ENCODE assay signal across 21 cellular contexts in the genomic region with DNA sequence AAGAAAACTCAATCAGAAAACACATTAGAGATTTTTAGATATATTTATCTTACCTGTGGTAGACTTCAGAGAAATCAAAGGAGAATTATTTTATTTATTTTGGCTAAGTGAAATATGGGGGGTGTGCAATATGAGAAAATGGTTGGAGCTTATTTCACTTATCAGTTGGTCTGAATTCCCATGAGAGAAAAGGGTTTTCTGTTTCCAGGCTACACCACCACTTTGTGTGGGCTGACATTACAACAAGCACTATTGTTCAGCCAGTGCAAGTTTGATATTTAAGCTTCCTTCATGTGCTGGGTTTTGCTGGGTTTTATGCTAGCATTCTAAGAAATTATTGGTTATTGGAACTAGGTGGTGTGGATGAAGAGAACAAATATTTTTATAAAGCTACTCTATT. TPM values are rescaled to one million over a fixed set of nuclear protein-coding genes. Genes with fewer than 3 reads are reported as not detected.
DNase-seq lines count a peak whose midpoint lies in the region; ATAC-seq and TF ChIP-seq lines count a peak whose summit lies in the region.
"Had no signal": no experiment of that assay in that cellular context is flagged by ENCODE, and none has a peak within 500 bp of the region (broad histone marks: within the 10 kb centered on the region; RNA-seq: fewer than 3 reads in every experiment).

No MANE protein-coding gene starts in this region.

- peaks cover 0 to 5% of the 10 kb centered on the region in 2 donors for H3K9me3 ChIP-seq in uterus
- H3K9me3 ChIP-seq in CD4-positive, alpha-beta memory T cell (ENCODE audit: control insufficient read depth in 1 of 2, low read length in 2 of 2): no peaks in the 10 kb centered on the region

- H3K27me3 Mint-ChIP-seq in activated naive CD8-positive, alpha-beta T cell: no peaks in the 10 kb centered on the region
- no peaks in the 10 kb centered on the region for H3K27me3 Mint-ChIP-seq in activated naive CD8-positive, alpha-beta T cell treated with anti-CD3 and anti-CD28 coated beads, Interleukin-2, amount 50 U/mL, for 24 hours
- no peaks in the 10 kb centered on the region for H3K27me3 Mint-ChIP-seq in neural crest cell (ENCODE audit: low read depth)
- no peaks in the 10 kb centered on the region for H3K27me3 Mint-ChIP-seq in CD4-positive, alpha-beta memory T cell
- H3K27me3 Mint-ChIP-seq: IgD-negative memory B cell had no signal

- H3K36me3 ChIP-seq in uterus: no peaks in the 10 kb centered on the region
- peaks cover 14% of the 10 kb centered on the region for H3K36me3 ChIP-seq in CD4-positive, alpha-beta memory T cell (ENCODE audit: insufficient read depth, low read length)

- CTCF ChIA-PET in CD4-positive, alpha-beta memory T cell (lab: Charles Lee; ENCODE audit: partially characterized antibody): interaction anchor here (4.5 kb wide), 1 partner anchor 10 kb away, joined by 35 read pairs; no protein-coding TSS in a partner anchor

- no peaks in the 10 kb centered on the region for H3K27me3 ChIP-seq in uterus
- no peaks in the 10 kb centered on the region for H3K27me3 ChIP-seq in CD4-positive, alpha-beta memory T cell (ENCODE audit: insufficient read depth, low read length)

- peaks cover 9% of the 10 kb centered on the region for H3K9me3 Mint-ChIP-seq in activated naive CD8-positive, alpha-beta T cell (ENCODE audit: low read depth)
- peaks cover 4% of the 10 kb centered on the region for H3K9me3 Mint-ChIP-seq in activated naive CD8-positive, alpha-beta T cell treated with anti-CD3 and anti-CD28 coated beads, Interleukin-2, amount 50 U/mL, for 24 hours
- H3K9me3 Mint-ChIP-seq in neural crest cell: peaks cover 15% of the 10 kb centered on the region
- H3K9me3 Mint-ChIP-seq in CD4-positive, alpha-beta memory T cell: peaks cover 0 to 16% (median 1%) of the 10 kb centered on the region in 8 donors

- intact Hi-C loops in uterus (cut with DNase I; ENCODE audit: low total_unique reads): no loop called here
- intact Hi-C loops in CD4-positive, alpha-beta memory T cell (cut with micrococcal nuclease): no loop called here

- peak overlapping the region; percentile 46 for H3K27ac Mint-ChIP-seq in activated naive CD8-positive, alpha-beta T cell
- no peak overlapping the region for H3K27ac Mint-ChIP-seq in activated naive CD8-positive, alpha-beta T cell treated with anti-CD3 and anti-CD28 coated beads, Interleukin-2, amount 50 U/mL, for 24 hours
- peak overlapping the region; percentile 54 for H3K27ac Mint-ChIP-seq in neural crest cell (ENCODE audit: unreplicated experiment)
- no peak overlapping the region for H3K27ac Mint-ChIP-seq in CD4-positive, alpha-beta memory T cell
- H3K27ac Mint-ChIP-seq: IgD-negative memory B cell had no signal

- no peak overlapping the region for H3K4me3 ChIP-seq in choroid plexus epithelial cell (ENCODE audit: low read depth, low read length)
- H3K4me3 ChIP-seq in uterus: no peak overlapping the region
- no peak overlapping the region for H3K4me3 ChIP-seq in CD4-positive, alpha-beta memory T cell (ENCODE audit: low read length in 2 of 2)

- no peak for TF ChIP-seq CTCF in choroid plexus epithelial cell (conservative IDR thresholded peaks at IDR 0.05; ENCODE audit: low read depth, low read length)
- TF ChIP-seq CTCF in neural crest cell (conservative IDR thresholded peaks at IDR 0.05): no peak
- no peak for TF ChIP-seq CTCF in uterus (IDR thresholded peaks at IDR 0.05)

- ATAC-seq in activated naive CD8-positive, alpha-beta T cell treated with anti-CD3 and anti-CD28 coated beads, Interleukin-2, amount 50 U/mL, for 24 hours: no peak
- ATAC-seq in GM19324 (IDR thresholded peaks at IDR 0.05; ENCODE audit: low FRiP score, unreplicated experiment) (no peak), HG02623 (IDR thresholded peaks at IDR 0.05; ENCODE audit: unreplicated experiment) (no peak)

- H3K4me1 Mint-ChIP-seq in activated naive CD8-positive, alpha-beta T cell (ENCODE audit: low read depth): peaks cover 33% of the 10 kb centered on the region
- peaks cover 17% of the 10 kb centered on the region for H3K4me1 Mint-ChIP-seq in activated naive CD8-positive, alpha-beta T cell treated with anti-CD3 and anti-CD28 coated beads, Interleukin-2, amount 50 U/mL, for 24 hours
- H3K4me1 Mint-ChIP-seq in neural crest cell: peaks cover 25% of the 10 kb centered on the region
- H3K4me1 Mint-ChIP-seq in CD4-positive, alpha-beta memory T cell: peaks cover 13 to 26% (median 24%) of the 10 kb centered on the region in 4 donors

- H3K36me3 Mint-ChIP-seq in activated naive CD8-positive, alpha-beta T cell: peaks cover 19% of the 10 kb centered on the region
- H3K36me3 Mint-ChIP-seq in activated naive CD8-positive, alpha-beta T cell treated with anti-CD3 and anti-CD28 coated beads, Interleukin-2, amount 50 U/mL, for 24 hours (ENCODE audit: low read depth): peaks cover 62% of the 10 kb centered on the region
- H3K36me3 Mint-ChIP-seq in neural crest cell (ENCODE audit: low read depth): peaks cover 49% of the 10 kb centered on the region
- peaks cover 59 to 77% of the 10 kb centered on the region in 2 donors for H3K36me3 Mint-ChIP-seq in CD4-positive, alpha-beta memory T cell

- H3K27ac ChIP-seq in uterus: no peak overlapping the region
- H3K27ac ChIP-seq in CD4-positive, alpha-beta memory T cell (ENCODE audit: low read depth, low read length): no peak overlapping the region
- H3K27ac ChIP-seq: C4-2B, RWPE1 had no signal

- no peak for TF ChIP-seq POLR2A in uterus (IDR thresholded peaks at IDR 0.05)

- H3K4me1 ChIP-seq in uterus: no peaks in the 10 kb centered on the region
- no peaks in the 10 kb centered on the region for H3K4me1 ChIP-seq in CD4-positive, alpha-beta memory T cell (ENCODE audit: insufficient read depth, low read length)

- DNase-seq in activated naive CD8-positive, alpha-beta T cell treated with anti-CD3 and anti-CD28 coated beads, Interleukin-2, amount 50 U/mL, for 24 hours: no peak
- DNase-seq in choroid plexus epithelial cell (ENCODE audit: low read depth) (peak; percentile 48), neural crest cell (ENCODE audit: low read depth, low spot score) (no peak), uterus (no peak)
- DNase-seq in CD4-positive, alpha-beta memory T cell: no peak
- DNase-seq: Calu3; HCEC 1CT; NCI-H1417; NCI-H2029; NCI-H510A; NK-92 treated with Interleukin-12 subunit alpha and Interleukin-12 subunit beta, amount 100 ng/mL, for 24 hours; OCI-M1 had no signal

- no peak overlapping the region for H3K4me3 Mint-ChIP-seq in activated naive CD8-positive, alpha-beta T cell
- no peak overlapping the region for H3K4me3 Mint-ChIP-seq in activated naive CD8-positive, alpha-beta T cell treated with anti-CD3 and anti-CD28 coated beads, Interleukin-2, amount 50 U/mL, for 24 hours
- peak overlapping the region; percentile 20 for H3K4me3 Mint-ChIP-seq in neural crest cell
- H3K4me3 Mint-ChIP-seq in CD4-positive, alpha-beta memory T cell: no peak overlapping the region
- H3K4me3 Mint-ChIP-seq: IgD-negative memory B cell had no signal

- POLR2A ChIA-PET in CD4-positive, alpha-beta memory T cell (lab: Charles Lee; ENCODE audit: partially characterized antibody): no interaction called here

RNA-seq across cellular contexts. Expression of a gene that starts 33.5 kb away (rescaled TPM):
- total RNA-seq in neural crest cell: 36.2 and 40.1 TPM in 2 replicates
- 10 to 100 TPM; 33.6 to 71.5 (median 38.0) TPM for total RNA-seq in uterus
- total RNA-seq in CD4-positive, alpha-beta memory T cell: 10 to 100 TPM; 37.1 to 37.4 TPM
- 10 to 100 TPM; 11.0 to 17.4 TPM for polyA plus RNA-seq in CD4-positive, alpha-beta memory T cell

RNA-seq across cellular contexts. Expression of a gene that starts 37.1 kb away (rescaled TPM):
- total RNA-seq in neural crest cell (0.16 and 0.54 TPM in 2 replicates), uterus (10 to 100 TPM in 1 of 4 donors, 1 to 10 TPM in 2, under 1 TPM in 1; 0.07 to 38.5 (median 1.2) TPM)
- total RNA-seq in CD4-positive, alpha-beta memory T cell: 1 to 10 TPM in 1 of 2 experiments, under 1 TPM in 1; 0.91 to 1.9 TPM
- 1 to 10 TPM in 1 of 2 donors, under 1 TPM in 1; 0.47 to 1.1 TPM for polyA plus RNA-seq in CD4-positive, alpha-beta memory T cell
- total RNA-seq: A172, HT-29, LHCN-M2 had no signal

Comparison
In these comparisons a context has a peak if more than half of its experiments do, and no peak if none do; other contexts are left out.
1. H3K27ac Mint-ChIP-seq: peak in activated naive CD8-positive, alpha-beta T cell (single experiment) and neural crest cell (single experiment); none in activated naive CD8-positive, alpha-beta T cell treated with anti-CD3 and anti-CD28 coated beads, Interleukin-2, amount 50 U/mL, for 24 hours (single experiment) and CD4-positive, alpha-beta memory T cell (0 of 7).